ENCODE assay signal across 26 cellular contexts in genomic region chr12:30484658-30485057, GRCh38.
"Had no signal": no experiment of that assay in that cellular context is flagged by ENCODE, and none has a peak within 500 bp of the region (broad histone marks: within the 10 kb centered on the region; RNA-seq: fewer than 3 reads in every experiment).

No MANE protein-coding gene starts in this region.

- H3K9me3 ChIP-seq: SJSA1, SK-N-SH had no signal

- H3K27ac ChIP-seq: brain microvascular endothelial cell, SJSA1 had no signal

- H3K4me3 ChIP-seq: SJSA1 had no signal

- H3K4me1 ChIP-seq: SJSA1 had no signal

- DNase-seq: activated CD4-positive, alpha-beta T cell treated with anti-CD3 and anti-CD28 coated beads, Interleukin-2, amount 10 ng/mL, durations not matched to agents 24 days and 14 days; activated CD4-positive, alpha-beta T cell treated with anti-CD3 and anti-CD28 coated beads, Interleukin-2, amount 50 U/mL, for 4 hours; activated CD8-positive, alpha-beta T cell treated with anti-CD3 and anti-CD28 coated beads for 36 hours; activated effector memory CD4-positive, alpha-beta T cell treated with anti-CD3 and anti-CD28 coated beads, Interleukin-2, amount 50 U/mL, for 16 hours; activated naive CD4-positive, alpha-beta T cell; activated naive CD4-positive, alpha-beta T cell treated with anti-CD3 and anti-CD28 coated beads, Interleukin-2, amount 50 U/mL, for 16 hours; activated naive CD8-positive, alpha-beta T cell treated with anti-CD3 and anti-CD28 coated beads for 36 hours; activated T-cell treated with anti-CD3 and anti-CD28 coated beads, Interleukin-2, amount 50 U/mL, for 1 hour; activated T-cell treated with anti-CD3 and anti-CD28 coated beads, Interleukin-2, amount 50 U/mL, for 72 hours; amniotic stem cell; aorta; brain microvascular endothelial cell; NCI-H1105; NCI-H1417 treated with DMSO at 0.1 percent for 48 hours; NCI-H187 treated with DMSO at 0.1 percent for 48 hours; NCI-H2081; NCI-H2171 treated with DMSO at 0.1 percent for 48 hours; NCI-H2227 treated with DMSO at 0.1 percent for 48 hours; NCI-H446; NCI-H510A treated with DMSO at 0.1 percent for 48 hours; SHP77; SK-N-SH had no signal

- FAIRE-seq: TTC549 had no signal

- H3K4me2 ChIP-seq: SK-N-SH had no signal

- ATAC-seq: activated CD8-positive, alpha-beta T cell treated with anti-CD3 and anti-CD28 coated beads for 36 hours; activated T-cell treated with anti-CD3 and anti-CD28 coated beads, Interleukin-2, amount 50 U/mL, for 72 hours; activated T-helper 17 cell treated with anti-CD3 and anti-CD28 coated beads, Interleukin-2, amount 50 U/mL, for 72 hours; Panc1 had no signal
